ENCODE assay signal across 23 cellular contexts in the genomic region with DNA sequence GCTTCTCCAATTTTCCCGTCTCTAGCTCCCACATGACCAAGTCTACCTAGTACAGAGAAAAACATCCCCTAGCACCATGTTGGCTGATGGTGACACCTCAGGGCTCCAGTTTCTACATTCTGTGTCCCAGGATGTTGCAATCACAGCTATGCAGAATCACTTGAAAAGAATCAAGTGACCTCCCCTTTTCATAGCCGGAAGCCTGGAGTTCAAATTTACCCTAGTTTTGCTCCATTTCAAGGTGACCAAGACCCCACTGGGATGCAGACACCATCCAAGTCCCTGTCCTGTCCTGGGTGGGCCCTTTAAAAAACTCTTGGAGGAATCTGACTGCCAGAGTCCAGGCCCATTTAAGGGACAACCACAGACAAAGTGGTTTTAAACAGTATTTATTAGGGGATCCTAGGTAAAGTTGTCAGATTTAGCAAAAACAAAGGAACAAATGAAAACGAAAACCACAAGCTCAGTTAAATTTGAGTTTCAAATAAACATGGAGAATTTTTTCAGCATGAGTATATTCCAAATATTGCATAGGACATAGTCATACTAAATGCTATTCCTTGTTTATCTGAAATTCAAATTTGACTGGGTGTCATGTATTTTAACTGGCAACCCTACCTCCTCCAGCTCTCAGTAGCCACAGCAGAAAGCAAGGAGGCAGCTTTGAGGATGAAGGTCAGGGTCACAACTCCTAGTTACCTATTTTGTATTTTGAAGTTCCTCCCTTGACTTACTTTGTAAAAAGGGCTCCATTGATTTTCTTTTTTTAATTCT. TPM values are rescaled to one million over a fixed set of nuclear protein-coding genes. Genes with fewer than 3 reads are reported as not detected.
DNase-seq lines count a peak whose midpoint lies in the region; ATAC-seq, FAIRE-seq and TF ChIP-seq lines count a peak whose summit lies in the region.
"Had no signal": no experiment of that assay in that cellular context is flagged by ENCODE, and none has a peak within 500 bp of the region (broad histone marks: within the 10 kb centered on the region; RNA-seq: fewer than 3 reads in every experiment).

No MANE protein-coding gene starts in this region.

- no peak overlapping the region for H3K27ac Mint-ChIP-seq in astrocyte (ENCODE audit: unreplicated experiment)
- peak overlapping the region in 1 of 2 donors; percentile 16 for H3K27ac Mint-ChIP-seq in activated naive CD4-positive, alpha-beta T cell treated with anti-CD3 and anti-CD28 coated beads, Interleukin-2, amount 50 U/mL, for 72 hours
- H3K27ac Mint-ChIP-seq: activated CD4-positive, alpha-beta T cell treated with anti-CD3 and anti-CD28 coated beads, Interleukin-2, amount 10 ng/mL, durations not matched to agents 24 days and 14 days; activated naive CD4-positive, alpha-beta T cell treated with anti-CD3 and anti-CD28 coated beads for 36 hours; nephron had no signal

- H3K79me2 ChIP-seq in astrocyte (ENCODE audit: insufficient read depth, low read length): no peaks in the 10 kb centered on the region

- peak overlapping the region; percentile 20 for H3K27ac ChIP-seq in left ventricle myocardium inferior (replicated peaks)
- H3K27ac ChIP-seq in astrocyte (ENCODE audit: low read depth, low read length): peak overlapping the region; percentile 44
- H3K27ac ChIP-seq: epithelial cell of prostate had no signal

- H3K27me3 ChIP-seq in left ventricle myocardium inferior (ENCODE audit: low read depth) (no peaks in the 10 kb centered on the region), astrocyte (ENCODE audit: insufficient read depth, low read length) (no peaks in the 10 kb centered on the region)

- peaks cover 20% of the 10 kb centered on the region for H3K36me3 Mint-ChIP-seq in astrocyte (ENCODE audit: low read depth, unreplicated experiment)
- peaks cover 12 to 23% of the 10 kb centered on the region in 2 donors for H3K36me3 Mint-ChIP-seq in activated naive CD4-positive, alpha-beta T cell treated with anti-CD3 and anti-CD28 coated beads, Interleukin-2, amount 50 U/mL, for 72 hours

- H3K27me3 Mint-ChIP-seq in astrocyte (ENCODE audit: low read depth, unreplicated experiment): no peaks in the 10 kb centered on the region
- H3K27me3 Mint-ChIP-seq: activated CD4-positive, alpha-beta T cell treated with anti-CD3 and anti-CD28 coated beads, Interleukin-2, amount 10 ng/mL, durations not matched to agents 24 days and 14 days had no signal

- H3K9me3 ChIP-seq in left ventricle myocardium inferior (replicated peaks) (peaks cover 8% of the 10 kb centered on the region), astrocyte (ENCODE audit: insufficient read depth, low read depth, low read length) (peaks cover 3% of the 10 kb centered on the region)

- TF ChIP-seq CTCF in left ventricle myocardium inferior (IDR thresholded peaks at IDR 0.05; ENCODE audit: borderline replicate concordance): no peak
- no peak for TF ChIP-seq CTCF in astrocyte (IDR thresholded peaks at IDR 0.05; ENCODE audit: insufficient read depth, low read depth, low read length)
- no peak for TF ChIP-seq CTCF in foreskin fibroblast (IDR thresholded peaks at IDR 0.05; ENCODE audit: low read depth, low read length)

- peaks cover 8% of the 10 kb centered on the region for H3K9me3 Mint-ChIP-seq in astrocyte (ENCODE audit: unreplicated experiment)
- H3K9me3 Mint-ChIP-seq in activated naive CD4-positive, alpha-beta T cell treated with anti-CD3 and anti-CD28 coated beads, Interleukin-2, amount 50 U/mL, for 72 hours: peaks cover 0 to 4% of the 10 kb centered on the region in 2 donors

- FAIRE-seq in astrocyte (lab: Jason Lieb, UNC) (peak; percentile 81), urothelium cell line (lab: Jason Lieb, UNC) (peak; percentile 59), frontal cortex (lab: Jason Lieb, UNC) (no peak)
- FAIRE-seq: A549, HTR-8/SVneo had no signal

- intact Hi-C loops in left ventricle myocardium inferior (cut with micrococcal nuclease): no loop called here
- intact Hi-C loops in Right ventricle myocardium inferior (cut with DNase I): no loop called here

- H3K36me3 ChIP-seq in left ventricle myocardium inferior (peaks cover 8% of the 10 kb centered on the region), astrocyte (ENCODE audit: insufficient read depth, low read length) (no peaks in the 10 kb centered on the region)

- DNase-seq in left ventricle myocardium inferior (no peak), Right ventricle myocardium inferior (ENCODE audit: missing footprints) (no peak), astrocyte (ENCODE audit: low read depth) (peak; percentile 71), foreskin fibroblast (peak; percentile 71 to 79), urothelium cell line (ENCODE audit: low spot score) (no peak), frontal cortex (ENCODE audit: low spot score in 2 of 2) (no peak), HuH-7 (ENCODE audit: low spot score) (no peak)
- no peak for DNase-seq in activated naive CD4-positive, alpha-beta T cell treated with anti-CD3 and anti-CD28 coated beads, Interleukin-2, amount 50 U/mL, for 72 hours (ENCODE audit: low spot score in 2 of 2)
- DNase-seq: activated CD4-positive, alpha-beta T cell treated with anti-CD3 and anti-CD28 coated beads, Interleukin-2, amount 10 ng/mL, durations not matched to agents 24 days and 14 days; activated naive CD4-positive, alpha-beta T cell treated with anti-CD3 and anti-CD28 coated beads for 36 hours; Calu3; hypothalamus; left ventricle myocardium superior; NCI-H1048; NCI-H2171; NK-92 treated with Interleukin-12 subunit alpha and Interleukin-12 subunit beta, amount 100 ng/mL, for 24 hours; retina; SIG-M5; substantia nigra had no signal

- H2AFZ ChIP-seq in astrocyte (ENCODE audit: low read depth, low read length): no peak overlapping the region

- H3K4me3 Mint-ChIP-seq in astrocyte (ENCODE audit: unreplicated experiment): no peak overlapping the region
- H3K4me3 Mint-ChIP-seq: activated CD4-positive, alpha-beta T cell treated with anti-CD3 and anti-CD28 coated beads, Interleukin-2, amount 10 ng/mL, durations not matched to agents 24 days and 14 days; activated naive CD4-positive, alpha-beta T cell treated with anti-CD3 and anti-CD28 coated beads for 36 hours; nephron had no signal

- no peak overlapping the region for H3K9ac ChIP-seq in astrocyte (ENCODE audit: low read length)

- peaks cover 27% of the 10 kb centered on the region for H3K4me1 ChIP-seq in left ventricle myocardium inferior
- peaks cover 29% of the 10 kb centered on the region for H3K4me1 ChIP-seq in astrocyte (ENCODE audit: insufficient read depth, low read length)

- H3K4me1 Mint-ChIP-seq in astrocyte (ENCODE audit: low read depth, unreplicated experiment): peaks cover 9% of the 10 kb centered on the region

- H3K4me2 ChIP-seq in astrocyte (ENCODE audit: low read length): peak overlapping the region; percentile 49
- H3K4me2 ChIP-seq: A549 had no signal

- ATAC-seq in Right ventricle myocardium inferior: no peak
- ATAC-seq in activated naive CD4-positive, alpha-beta T cell treated with anti-CD3 and anti-CD28 coated beads, Interleukin-2, amount 50 U/mL, for 72 hours: no peak
- ATAC-seq: A549, left ventricle myocardium superior had no signal

- no peaks in the 10 kb centered on the region for H4K20me1 ChIP-seq in astrocyte (ENCODE audit: insufficient read depth, low read length)

- H3K4me3 ChIP-seq in left ventricle myocardium inferior (no peak overlapping the region), astrocyte (ENCODE audit: insufficient read depth, low read depth, low read length) (no peak overlapping the region), foreskin fibroblast (ENCODE audit: low read depth in 1 of 2, low read length in 2 of 2) (no peak overlapping the region)
- H3K4me3 ChIP-seq: A549 had no signal

RNA-seq across cellular contexts. Expression of gene MIAT, which starts 52.4 kb away (rescaled TPM):
- total RNA-seq in left ventricle myocardium inferior (0.66 TPM), Right ventricle myocardium inferior (0.38 TPM), astrocyte (22.8 and 32.1 TPM in 2 replicates), frontal cortex (110 TPM)
- 100 to 1,000 TPM in 1 of 2 donors, 10 to 100 TPM in 1; 11.4 to 138 TPM for total RNA-seq in activated naive CD4-positive, alpha-beta T cell treated with anti-CD3 and anti-CD28 coated beads, Interleukin-2, amount 50 U/mL, for 72 hours

Comparison
In these comparisons a context has a peak if more than half of its experiments do, and no peak if none do; other contexts are left out.
1. DNase-seq: peak in astrocyte (single experiment) and foreskin fibroblast (2 of 2); none in left ventricle myocardium inferior (single experiment), Right ventricle myocardium inferior (single experiment), urothelium cell line (single experiment), activated naive CD4-positive, alpha-beta T cell treated with anti-CD3 and anti-CD28 coated beads, Interleukin-2, amount 50 U/mL, for 72 hours (0 of 2), frontal cortex (0 of 2) and HuH-7 (single experiment).